In genomic region chr12:9323144-9323681, GRCh38 we compare ENCODE assay signal across 7 cellular contexts.
"Had no signal": no experiment of that assay in that cellular context is flagged by ENCODE, and none has a peak within 500 bp of the region (broad histone marks: within the 10 kb centered on the region; RNA-seq: fewer than 3 reads in every experiment).

No MANE protein-coding gene starts in this region.

- ATAC-seq: GM23338, HepG2 had no signal

- H3K27ac ChIP-seq: HL-60 had no signal

- DNase-seq: H9, HCEC 1CT, KG1 had no signal

- H3K27ac Mint-ChIP-seq: GM23338, IgD-negative memory B cell had no signal

- H3K27me3 Mint-ChIP-seq: IgD-negative memory B cell had no signal

- H3K4me3 ChIP-seq: GM23338 had no signal

- H3K9me3 Mint-ChIP-seq: GM23338, H9, IgD-negative memory B cell had no signal

- H3K4me3 Mint-ChIP-seq: GM23338, H9, IgD-negative memory B cell had no signal

- H3K4me1 Mint-ChIP-seq: GM23338 had no signal

- H3K36me3 Mint-ChIP-seq: IgD-negative memory B cell had no signal
